ENCODE assay signal across 19 cellular contexts in the genomic region with DNA sequence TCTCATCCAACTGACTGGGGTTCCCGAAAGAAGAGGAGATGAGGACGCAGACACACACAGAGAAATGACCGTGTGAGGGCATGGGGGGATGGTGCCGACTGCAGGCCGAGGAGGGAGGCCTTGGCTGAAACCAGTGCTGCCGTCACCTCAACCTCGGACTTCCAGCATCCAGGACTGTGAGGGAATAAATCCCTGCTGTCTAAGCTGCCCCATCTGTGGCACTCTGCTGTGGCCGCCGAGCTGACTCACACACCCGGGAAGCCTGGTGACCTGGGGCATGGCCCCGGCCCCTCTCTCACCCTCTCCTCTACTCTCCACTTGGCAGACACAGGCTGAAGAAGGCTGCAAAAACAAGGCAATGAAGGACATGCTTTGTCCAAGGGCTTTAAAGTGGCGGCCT. TPM values are rescaled to one million over a fixed set of nuclear protein-coding genes. Genes with fewer than 3 reads are reported as not detected.
DNase-seq lines count a peak whose midpoint lies in the region; FAIRE-seq and TF ChIP-seq lines count a peak whose summit lies in the region.
"Had no signal": no experiment of that assay in that cellular context is flagged by ENCODE, and none has a peak within 500 bp of the region (broad histone marks: within the 10 kb centered on the region; RNA-seq: fewer than 3 reads in every experiment).

No MANE protein-coding gene starts in this region.

- H3K9me3 ChIP-seq in H1 (ENCODE audit: insufficient read depth in 2 of 2, low read depth in 1 of 2, low read length in 1 of 2) (no peaks in the 10 kb centered on the region), neural progenitor cell (ENCODE audit: low read depth) (no peaks in the 10 kb centered on the region)
- H3K9me3 ChIP-seq: thyroid gland had no signal

- no peak overlapping the region for H4K5ac ChIP-seq in H1 (ENCODE audit: insufficient read length, low read depth, low read length)

- H3K27me3 ChIP-seq in H1 (replicated peaks in 1 of 4; ENCODE audit: control insufficient read depth in 3 of 4, extremely low read depth in 1 of 4, insufficient read depth in 3 of 4, low read length in 3 of 4) (no peaks in the 10 kb centered on the region; a peak in 2 of 7 replicates), neural progenitor cell (peaks cover 6% of the 10 kb centered on the region)
- H3K27me3 ChIP-seq: cardiac muscle cell, foreskin keratinocyte, thyroid gland had no signal

- no peak overlapping the region for H3K9ac ChIP-seq in H1 (replicated peaks in 1 of 4; ENCODE audit: extremely low read depth in 1 of 4, low read depth in 3 of 4, low read length in 3 of 4)
- H3K9ac ChIP-seq in neural progenitor cell: no peak overlapping the region

- no peak overlapping the region for H3K27ac ChIP-seq in H1 (ENCODE audit: low read depth, low read length)
- no peak overlapping the region for H3K27ac ChIP-seq in neural progenitor cell
- H3K27ac ChIP-seq: cardiac muscle cell, foreskin keratinocyte, HL-60, thyroid gland had no signal

- H3K56ac ChIP-seq in H1 (replicated peaks; ENCODE audit: insufficient read length, low read depth, low read length): no peak overlapping the region

- peak; percentile 83 for DNase-seq in A172 (ENCODE audit: low spot score)
- peak; percentile 83 for DNase-seq in H54 (ENCODE audit: insufficient read length, low spot score)
- no peak for DNase-seq in H1 (ENCODE audit: low read depth in 1 of 2, low spot score in 2 of 2)
- no peak for DNase-seq in neural progenitor cell (ENCODE audit: low spot score)
- no peak for DNase-seq in NCI-H69 (lab: John Stamatoyannopoulos, UW)
- DNase-seq in amniotic stem cell (lab: John Stamatoyannopoulos, UW): no peak
- no peak for DNase-seq in GOT3 (lab: John Stamatoyannopoulos, UW)
- DNase-seq in NCI-H2196 treated with DMSO at 0.1 percent for 48 hours (lab: John Stamatoyannopoulos, UW; ENCODE audit: unreplicated experiment): no peak
- DNase-seq: activated CD4-positive, alpha-beta T cell treated with anti-CD3 and anti-CD28 coated beads, Interleukin-2, amount 10 ng/mL, durations not matched to agents 24 days and 14 days; activated naive CD4-positive, alpha-beta T cell treated with anti-CD3 and anti-CD28 coated beads, Interleukin-2, amount 50 U/mL, for 16 hours; COR-L47; effector memory CD8-positive, alpha-beta T cell; foreskin keratinocyte; HFFc6; NCI-H187; thyroid gland had no signal

- TF ChIP-seq EP300 in H1 (IDR thresholded peaks at IDR 0.05; ENCODE audit: borderline replicate concordance in 1 of 2, low read depth in 2 of 2, low read length in 2 of 2): no peak

- H2BK15ac ChIP-seq in H1 (ENCODE audit: low read length): no peak overlapping the region

- FAIRE-seq in H54 (lab: Jason Lieb, UNC) (peak; percentile 75), H1 (lab: Jason Lieb, UNC) (no peak)

- peak overlapping the region; percentile 39 for H3K27ac Mint-ChIP-seq in neural progenitor cell
- H3K27ac Mint-ChIP-seq: activated CD4-positive, alpha-beta T cell treated with anti-CD3 and anti-CD28 coated beads, Interleukin-2, amount 10 ng/mL, durations not matched to agents 24 days and 14 days; effector memory CD8-positive, alpha-beta T cell; HFFc6 had no signal

- no peaks in the 10 kb centered on the region for H3K36me3 Mint-ChIP-seq in neural progenitor cell

- H3K18ac ChIP-seq in H1 (ENCODE audit: extremely low read depth, low read length): peak overlapping the region; percentile 32; the same call in 1 of the 2 replicates

- H3K79me2 ChIP-seq in H1 (ENCODE audit: control insufficient read depth in 1 of 2, insufficient read depth in 2 of 2, low read length in 2 of 2): no peaks in the 10 kb centered on the region
- H3K79me2 ChIP-seq in neural progenitor cell (ENCODE audit: low read depth): no peaks in the 10 kb centered on the region

- no peaks in the 10 kb centered on the region for H3K9me3 Mint-ChIP-seq in neural progenitor cell
- H3K9me3 Mint-ChIP-seq: activated CD4-positive, alpha-beta T cell treated with anti-CD3 and anti-CD28 coated beads, Interleukin-2, amount 10 ng/mL, durations not matched to agents 24 days and 14 days; effector memory CD8-positive, alpha-beta T cell; HFFc6; neural crest cell had no signal

- no peak overlapping the region; the same call in 1 of the 2 replicates for H2AFZ ChIP-seq in H1 (ENCODE audit: low read length)
- no peak overlapping the region for H2AFZ ChIP-seq in neural progenitor cell (replicated peaks)

- H3K36me3 ChIP-seq in H1 (ENCODE audit: control insufficient read depth in 2 of 4, insufficient read depth in 4 of 4, low read length in 3 of 4): no peaks in the 10 kb centered on the region
- no peaks in the 10 kb centered on the region for H3K36me3 ChIP-seq in neural progenitor cell
- H3K36me3 ChIP-seq: cardiac muscle cell, thyroid gland had no signal

- H2BK120ac ChIP-seq in H1 (replicated peaks; ENCODE audit: low read depth, low read length): no peak overlapping the region

- peak; percentile 3 to 15; a peak in 2 of 4 replicates for TF ChIP-seq RAD21 in H1 (IDR thresholded peaks at IDR 0.05 in 1 of 2, conservative IDR thresholded peaks at IDR 0.05 in 1 of 2; ENCODE audit: low read depth in 2 of 2, low read length in 2 of 2)

- no peak overlapping the region for H2BK20ac ChIP-seq in H1 (ENCODE audit: low read length)

- H4K8ac ChIP-seq in H1 (ENCODE audit: extremely low read depth, insufficient read depth, low read length): peak overlapping the region; percentile 54; the same call in 1 of the 2 replicates

- H3K4me3 Mint-ChIP-seq in neural progenitor cell: no peak overlapping the region
- H3K4me3 Mint-ChIP-seq: activated CD4-positive, alpha-beta T cell treated with anti-CD3 and anti-CD28 coated beads, Interleukin-2, amount 10 ng/mL, durations not matched to agents 24 days and 14 days; effector memory CD8-positive, alpha-beta T cell; HFFc6; neural crest cell had no signal

- no peak overlapping the region for H2AK5ac ChIP-seq in H1 (ENCODE audit: low read depth, low read length)

- TF ChIP-seq POLR2A in H54 (IDR thresholded peaks at IDR 0.05; ENCODE audit: low read depth, low read length) (no peak), H1 (IDR thresholded peaks at IDR 0.05; ENCODE audit: control extremely low read depth in 1 of 2, low read depth in 2 of 2, low read length in 2 of 2) (no peak)

- H2BK12ac ChIP-seq in H1 (ENCODE audit: low read depth, low read length): peak overlapping the region; percentile 75; the same call in 1 of the 2 replicates

- H4K20me1 ChIP-seq in H1 (replicated peaks in 1 of 2; ENCODE audit: control insufficient read depth in 1 of 2, insufficient read depth in 2 of 2, low read length in 2 of 2): no peaks in the 10 kb centered on the region
- no peaks in the 10 kb centered on the region for H4K20me1 ChIP-seq in neural progenitor cell (ENCODE audit: low read depth)

- POLR2A ChIA-PET in H1 (lab: Charles Lee; ENCODE audit: partially characterized antibody): interaction anchor here (2.2 kb wide), 1 partner anchor 9 kb away, joined by 5 read pairs; no protein-coding TSS in a partner anchor

- H2BK5ac ChIP-seq in H1 (ENCODE audit: low read depth, low read length): no peak overlapping the region

- H3K4me1 ChIP-seq in H1 (replicated peaks in 1 of 4; ENCODE audit: control insufficient read depth in 3 of 4, insufficient read depth in 4 of 4, low read length in 3 of 4) (peaks cover 0 to 13% (median 4%) of the 10 kb centered on the region in 4 experiments; a peak in 5 of 7 replicates), neural progenitor cell (peaks cover 8% of the 10 kb centered on the region)
- H3K4me1 ChIP-seq: foreskin keratinocyte had no signal

- no peak overlapping the region for H3K4me3 ChIP-seq in H1 (ENCODE audit: extremely low read depth in 1 of 4, insufficient read depth in 2 of 4, low read depth in 3 of 4, low read length in 4 of 4)
- H3K4me3 ChIP-seq in neural progenitor cell: no peak overlapping the region
- H3K4me3 ChIP-seq: cardiac muscle cell, thyroid gland had no signal

- H3K79me1 ChIP-seq in H1 (ENCODE audit: low read depth, low read length): no peaks in the 10 kb centered on the region

- no peak overlapping the region for H3K4ac ChIP-seq in H1 (replicated peaks; ENCODE audit: insufficient read length, low read depth, low read length)

- H3F3A ChIP-seq in neural progenitor cell (ENCODE audit: low read depth): peaks cover 9% of the 10 kb centered on the region

- no peak overlapping the region for H3K14ac ChIP-seq in H1 (ENCODE audit: insufficient read length)

- H4K91ac ChIP-seq in H1 (replicated peaks; ENCODE audit: insufficient read length, low read length): no peak overlapping the region

- peaks cover 18% of the 10 kb centered on the region for H3K4me1 Mint-ChIP-seq in neural progenitor cell
- H3K4me1 Mint-ChIP-seq: activated CD4-positive, alpha-beta T cell treated with anti-CD3 and anti-CD28 coated beads, Interleukin-2, amount 10 ng/mL, durations not matched to agents 24 days and 14 days had no signal

- 71% methylated on average over 11 of the region's 12 CpGs; no CpG with 5 or more reads in 1 of the 2 experiments for WGBS in H1 (ENCODE audit: extremely low coverage in 1 of 2, insufficient coverage in 1 of 2, insufficient read length in 1 of 2, insufficient replicate concordance in 2 of 2, low coverage in 1 of 2, low lambda C conversion rate in 2 of 2, missing lambda C conversion rate in 1 of 2), 2 experiments

- CTCF ChIA-PET in H1 (lab: Charles Lee; ENCODE audit: partially characterized antibody): interaction anchor here (0.8 kb wide), 1 partner anchor 17 kb away, joined by 3 read pairs; no protein-coding TSS in a partner anchor

- H3K4me2 ChIP-seq in H1 (ENCODE audit: insufficient read depth in 1 of 2, low read depth in 2 of 2, low read length in 2 of 2) (no peak overlapping the region), neural progenitor cell (no peak overlapping the region)

- H3K23ac ChIP-seq in H1 (ENCODE audit: insufficient read length): no peak overlapping the region

- peaks cover 8% of the 10 kb centered on the region for H3K27me3 Mint-ChIP-seq in neural progenitor cell (ENCODE audit: insufficient read depth, low read depth)

- TF ChIP-seq CTCF in H1 (IDR thresholded peaks at IDR 0.05; ENCODE audit: control extremely low read depth in 1 of 3, insufficient read depth in 1 of 3, low read depth in 1 of 3, low read length in 3 of 3) (peak in 1 of 3 experiments; percentile 7; a peak in 1 of 4 replicates), neural progenitor cell (IDR thresholded peaks at IDR 0.05) (no peak)

- H3K23me2 ChIP-seq in H1 (ENCODE audit: low read depth, low read length): no peaks in the 10 kb centered on the region; the same call in 1 of the 2 replicates

RNA-seq across cellular contexts. Expression of a gene that starts 4.4 kb away (rescaled TPM):
- total RNA-seq in A172 (2014; rRNA removed; shearing (Covaris generic)): 185 and 205 TPM in 2 replicates
- total RNA-seq in H1 (2021; fragmentation: NEBNext Ultra II Directional; extraction: Animal tissue kit (Norgen Biotek cat#: 25700)): 10.5 and 12.0 TPM in 2 replicates
- polyA plus RNA-seq in H1 (2011; rRNA removed): 3.8 and 6.2 TPM in 2 replicates
- 4.1 TPM for polyA plus RNA-seq in H1 (2011; cell fraction: cytosol; rRNA removed)
- 39.3 TPM for polyA plus RNA-seq in H1 (2011; cell fraction: nucleus; rRNA removed)
- 8.9 to 12.1 TPM (median 11.0 TPM) in 4 replicates for polyA plus RNA-seq in H1 (2012, experiment 1 of 2)
- 6.1 TPM for polyA plus RNA-seq in H1 (2012, experiment 2 of 2)
- polyA plus RNA-seq in H1 (2013, experiment 1 of 2): 11.8 TPM
- 9.6 TPM for polyA plus RNA-seq in H1 (2013, experiment 2 of 2)
- polyA minus RNA-seq in H1 (2011; rRNA and poly(A)+ RNA removed): 4.7 and 5.2 TPM in 2 replicates
- polyA minus RNA-seq in H1 (2011; cell fraction: cytosol; rRNA and poly(A)+ RNA removed): 6.1 TPM
- 12.3 TPM for polyA minus RNA-seq in H1 (2011; cell fraction: nucleus; rRNA and poly(A)+ RNA removed)
- 6.1 and 14.2 TPM in 2 replicates for total RNA-seq in neural progenitor cell (ENCODE audit: low replicate concordance)
- total RNA-seq: activated CD4-positive, alpha-beta T cell treated with anti-CD3 and anti-CD28 coated beads, Interleukin-2, amount 10 ng/mL, durations not matched to agents 24 days and 14 days had no signal

Comparison
In these comparisons a context has a peak if more than half of its experiments do, and no peak if none do; other contexts are left out.
1. DNase-seq: peak in A172 (single experiment) and H54 (single experiment); none in H1 (0 of 2), neural progenitor cell (single experiment), NCI-H69 (single experiment), amniotic stem cell (single experiment), GOT3 (single experiment) and NCI-H2196 treated with DMSO at 0.1 percent for 48 hours (single experiment).
2. RNA of a gene that starts 4.4 kb away (total RNA-seq): 185 to 205 TPM in A172; 10.5 to 12.0 TPM in H1 and 6.1 to 14.2 TPM in neural progenitor cell; every median in the first group is over 10 times any median in the second.